Comparison of ENCODE assay signal across 8 cellular contexts in genomic region chr12:54053625-54054441, GRCh38. TPM values are rescaled to one million over a fixed set of nuclear protein-coding genes. Genes with fewer than 3 reads are reported as not detected.
DNase-seq lines count a peak whose midpoint lies in the region; ATAC-seq lines count a peak whose summit lies in the region.

HOXC4 (plus strand) TSS chr12:54053835; CDS start chr12:54053923, 88 bp downstream.

- H3K27ac Mint-ChIP-seq in activated T-helper 1 cell treated with anti-CD3 and anti-CD28 coated beads, Interleukin-12 subunit alpha, Interleukin-12 subunit beta, Interleukin-2, Interleukin-4 antibody, amounts not matched to agents 30 ng/mL and 10 ng/mL and 1 ng/mL, durations not matched to agents 14 hours and 24 hours and 36 hours = no peak within 1 kb of the TSS
- peak within 1 kb of the TSS; percentile 49 for H3K27ac Mint-ChIP-seq in stimulated activated naive CD8-positive, alpha-beta T cell treated with anti-CD3 and anti-CD28 coated beads, Interleukin-15, Interleukin-2, amounts not matched to agents 100 ng/mL and 50 ng/mL, for 24 hours

- H3K4me3 Mint-ChIP-seq in activated T-cell treated with anti-CD3 and anti-CD28 coated beads, Interleukin-2, amount 50 U/mL, for 4 hours = peak within 1 kb of the TSS; percentile 68
- H3K4me3 Mint-ChIP-seq in activated T-helper 1 cell treated with anti-CD3 and anti-CD28 coated beads, Interleukin-12 subunit alpha, Interleukin-12 subunit beta, Interleukin-2, Interleukin-4 antibody, amounts not matched to agents 30 ng/mL and 10 ng/mL and 1 ng/mL, durations not matched to agents 14 hours and 24 hours and 36 hours = peak within 1 kb of the TSS; percentile 57
- H3K4me3 Mint-ChIP-seq in stimulated activated naive CD8-positive, alpha-beta T cell treated with anti-CD3 and anti-CD28 coated beads, Interleukin-15, Interleukin-2, amounts not matched to agents 100 ng/mL and 50 ng/mL, for 24 hours = peak within 1 kb of the TSS; percentile 77

- peaks cover 73% of the 10 kb centered on the region for H3K27me3 Mint-ChIP-seq in activated T-cell treated with anti-CD3 and anti-CD28 coated beads, Interleukin-2, amount 50 U/mL, for 4 hours (ENCODE audit: low read depth)
- peaks cover 89% of the 10 kb centered on the region for H3K27me3 Mint-ChIP-seq in activated T-helper 1 cell treated with anti-CD3 and anti-CD28 coated beads, Interleukin-12 subunit alpha, Interleukin-12 subunit beta, Interleukin-2, Interleukin-4 antibody, amounts not matched to agents 30 ng/mL and 10 ng/mL and 1 ng/mL, durations not matched to agents 14 hours and 24 hours and 36 hours (ENCODE audit: insufficient read depth)
- H3K27me3 Mint-ChIP-seq in stimulated activated naive CD8-positive, alpha-beta T cell treated with anti-CD3 and anti-CD28 coated beads, Interleukin-15, Interleukin-2, amounts not matched to agents 100 ng/mL and 50 ng/mL, for 24 hours = peaks cover 80% of the 10 kb centered on the region

- peak; percentile 51 to 64 for ATAC-seq in activated T-cell treated with anti-CD3 and anti-CD28 coated beads, Interleukin-2, amount 50 U/mL, for 4 hours
- peak; percentile 31 for ATAC-seq in HG03108 (IDR thresholded peaks at IDR 0.05; ENCODE audit: unreplicated experiment)

- H3K4me1 Mint-ChIP-seq in activated T-cell treated with anti-CD3 and anti-CD28 coated beads, Interleukin-2, amount 50 U/mL, for 4 hours (ENCODE audit: low read depth) = peaks cover 33% of the 10 kb centered on the region
- peaks cover 18% of the 10 kb centered on the region for H3K4me1 Mint-ChIP-seq in activated T-helper 1 cell treated with anti-CD3 and anti-CD28 coated beads, Interleukin-12 subunit alpha, Interleukin-12 subunit beta, Interleukin-2, Interleukin-4 antibody, amounts not matched to agents 30 ng/mL and 10 ng/mL and 1 ng/mL, durations not matched to agents 14 hours and 24 hours and 36 hours (ENCODE audit: low read depth)
- peaks cover 38% of the 10 kb centered on the region for H3K4me1 Mint-ChIP-seq in stimulated activated naive CD8-positive, alpha-beta T cell treated with anti-CD3 and anti-CD28 coated beads, Interleukin-15, Interleukin-2, amounts not matched to agents 100 ng/mL and 50 ng/mL, for 24 hours (ENCODE audit: low read depth)

- H3K36me3 Mint-ChIP-seq in activated T-cell treated with anti-CD3 and anti-CD28 coated beads, Interleukin-2, amount 50 U/mL, for 4 hours (ENCODE audit: insufficient read depth) = no peaks in the 10 kb centered on the region
- H3K36me3 Mint-ChIP-seq in activated T-helper 1 cell treated with anti-CD3 and anti-CD28 coated beads, Interleukin-12 subunit alpha, Interleukin-12 subunit beta, Interleukin-2, Interleukin-4 antibody, amounts not matched to agents 30 ng/mL and 10 ng/mL and 1 ng/mL, durations not matched to agents 14 hours and 24 hours and 36 hours (ENCODE audit: low read depth) = peaks cover 5% of the 10 kb centered on the region
- no peaks in the 10 kb centered on the region for H3K36me3 Mint-ChIP-seq in stimulated activated naive CD8-positive, alpha-beta T cell treated with anti-CD3 and anti-CD28 coated beads, Interleukin-15, Interleukin-2, amounts not matched to agents 100 ng/mL and 50 ng/mL, for 24 hours (ENCODE audit: low read depth)

- intact Hi-C loops in activated T-helper 1 cell treated with anti-CD3 and anti-CD28 coated beads, Interleukin-12 subunit alpha, Interleukin-12 subunit beta, Interleukin-2, Interleukin-4 antibody, amounts not matched to agents 30 ng/mL and 10 ng/mL and 1 ng/mL, durations not matched to agents 14 hours and 24 hours and 36 hours (cut with micrococcal nuclease) = loop anchor here (2.0 to 5.0 kb wide), 3 partner anchors 47 to 102 kb away; partner anchors contain the start of gene HOXC12

- DNase-seq in activated T-cell treated with anti-CD3 and anti-CD28 coated beads, Interleukin-2, amount 50 U/mL, for 4 hours = no peak
- DNase-seq in activated T-cell treated with anti-CD3 and anti-CD28 coated beads, Interleukin-2, amount 50 U/mL, for 1 hour = no peak
- no peak for DNase-seq in activated T-helper 1 cell treated with anti-CD3 and anti-CD28 coated beads, Interleukin-12 subunit alpha, Interleukin-12 subunit beta, Interleukin-2, Interleukin-4 antibody, amounts not matched to agents 30 ng/mL and 10 ng/mL and 1 ng/mL, durations not matched to agents 14 hours and 24 hours and 36 hours (ENCODE audit: low spot score)
- DNase-seq in iPS-NIHi11 (ENCODE audit: low spot score) = peak; percentile 46
- DNase-seq in RPMI8226 = no peak
- DNase-seq in GF-D8 (lab: John Stamatoyannopoulos, UW) = no peak

- no peaks in the 10 kb centered on the region for H3K9me3 Mint-ChIP-seq in activated T-cell treated with anti-CD3 and anti-CD28 coated beads, Interleukin-2, amount 50 U/mL, for 4 hours
- H3K9me3 Mint-ChIP-seq in activated T-helper 1 cell treated with anti-CD3 and anti-CD28 coated beads, Interleukin-12 subunit alpha, Interleukin-12 subunit beta, Interleukin-2, Interleukin-4 antibody, amounts not matched to agents 30 ng/mL and 10 ng/mL and 1 ng/mL, durations not matched to agents 14 hours and 24 hours and 36 hours = no peaks in the 10 kb centered on the region
- H3K9me3 Mint-ChIP-seq in stimulated activated naive CD8-positive, alpha-beta T cell treated with anti-CD3 and anti-CD28 coated beads, Interleukin-15, Interleukin-2, amounts not matched to agents 100 ng/mL and 50 ng/mL, for 24 hours = no peaks in the 10 kb centered on the region

RNA-seq across cellular contexts. Expression of gene HOXC4, which starts in this region (rescaled TPM):
- total RNA-seq in activated T-cell treated with anti-CD3 and anti-CD28 coated beads, Interleukin-2, amount 50 U/mL, for 4 hours = under 1 TPM; 0.16 to 0.40 (median 0.29) TPM
- not detected in 2 replicates for total RNA-seq in activated T-helper 1 cell treated with anti-CD3 and anti-CD28 coated beads, Interleukin-12 subunit alpha, Interleukin-12 subunit beta, Interleukin-2, Interleukin-4 antibody, amounts not matched to agents 30 ng/mL and 10 ng/mL and 1 ng/mL, durations not matched to agents 14 hours and 24 hours and 36 hours

Comparison
In these comparisons a context has a peak if more than half of its experiments do, and no peak if none do; other contexts are left out.
1. Peak in ATAC-seq in activated T-cell treated with anti-CD3 and anti-CD28 coated beads, Interleukin-2, amount 50 U/mL, for 4 hours; RNA of the gene not detected or under 1 TPM.